ENCODE assay signal across 8 cellular contexts in the genomic region with DNA sequence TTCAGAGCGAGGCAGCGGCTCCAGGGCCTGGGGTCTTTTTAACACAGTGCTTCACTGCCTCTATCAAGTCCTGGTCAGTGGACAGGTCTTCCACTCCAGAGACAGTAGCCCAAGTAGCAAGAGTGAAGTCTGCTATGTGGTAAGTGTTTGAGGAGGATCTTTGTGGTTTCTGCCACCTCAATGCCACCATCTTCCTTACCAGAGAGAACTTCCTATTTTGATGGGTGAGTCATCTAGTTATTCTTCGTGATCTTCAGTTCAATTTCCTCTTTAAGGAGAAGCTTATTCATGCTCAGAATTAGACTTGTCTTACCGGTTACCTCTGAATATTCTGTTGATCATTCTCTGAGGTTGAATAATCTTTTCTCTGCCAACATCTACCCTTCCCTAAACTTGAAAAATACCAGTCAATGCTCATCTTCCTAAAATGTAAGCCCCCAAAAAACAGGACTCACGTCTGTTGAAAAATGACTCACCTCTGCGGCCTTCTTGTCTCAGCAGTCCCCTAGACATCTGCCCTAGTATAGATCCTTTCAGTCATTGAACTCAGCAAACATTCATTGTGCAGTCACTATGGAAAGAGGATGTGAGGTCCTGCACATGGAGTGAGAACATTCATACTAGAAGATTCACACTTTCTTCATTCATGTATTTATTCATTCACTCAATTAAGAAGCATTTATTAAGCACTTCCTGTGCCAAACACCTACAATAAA. TPM values are rescaled to one million over a fixed set of nuclear protein-coding genes. Genes with fewer than 3 reads are reported as not detected.
DNase-seq lines count a peak whose midpoint lies in the region; ATAC-seq, FAIRE-seq and TF ChIP-seq lines count a peak whose summit lies in the region.

No MANE protein-coding gene starts in this region.

- DNase-seq in COLO829 (ENCODE audit: low spot score) (peak; percentile 38), HFFc6 (peak; percentile 7), RPMI8226 (peak; percentile 43), bronchial epithelial cell (ENCODE audit: low read depth) (peak; percentile 87), AG08396 (ENCODE audit: low spot score) (no peak), posterior vena cava (ENCODE audit: low spot score) (no peak)
- DNase-seq in stimulated activated CD4-positive, alpha-beta T cell treated with anti-CD3 and anti-CD28 coated beads, TNF-alpha, amount 100 ng/mL, for 4 hours (ENCODE audit: low read depth in 3 of 3), result peak in 2 of 3 experiments; percentile 10 to 12

- H3K27ac Mint-ChIP-seq in HFFc6, result peak overlapping the region; percentile 53

- H3K36me3 Mint-ChIP-seq in HFFc6 (ENCODE audit: low read depth), result no peaks in the 10 kb centered on the region

- TF ChIP-seq CTCF in HFFc6 (IDR thresholded peaks at IDR 0.05) (no peak), bronchial epithelial cell (IDR thresholded peaks at IDR 0.05; ENCODE audit: insufficient read depth, low read length, severe bottlenecking) (no peak)

- no peaks in the 10 kb centered on the region for H3K27me3 Mint-ChIP-seq in HFFc6 (ENCODE audit: insufficient read depth)

- H3K4me1 Mint-ChIP-seq in HFFc6 (ENCODE audit: low read depth), result peaks cover 23% of the 10 kb centered on the region

- H3K27me3 ChIP-seq in bronchial epithelial cell (ENCODE audit: control insufficient read depth, insufficient read depth, low read length), result no peaks in the 10 kb centered on the region

- no peak for ATAC-seq in HG02763 (IDR thresholded peaks at IDR 0.05; ENCODE audit: unreplicated experiment)

- no peak for FAIRE-seq in bronchial epithelial cell (lab: Jason Lieb, UNC)

- H3K4me3 Mint-ChIP-seq in HFFc6, result no peak overlapping the region

- intact Hi-C loops in posterior vena cava (cut with DNase I), result no loop called here

- H3K9me3 Mint-ChIP-seq in HFFc6, result no peaks in the 10 kb centered on the region

- no peak overlapping the region for H3K4me3 ChIP-seq in bronchial epithelial cell (ENCODE audit: low read depth, low read length)

- no peaks in the 10 kb centered on the region for H3K36me3 ChIP-seq in bronchial epithelial cell (ENCODE audit: control insufficient read depth, insufficient read depth, low read length)

RNA-seq across cellular contexts. Expression of a gene that starts 32.2 kb away (rescaled TPM):
- total RNA-seq in HFFc6 (2021; fragmentation: NEBNext Ultra II Directional; extraction: Animal tissue kit (Norgen Biotek cat#: 25700)), result 10 to 100 TPM; 28.0 to 36.5 (median 31.1) TPM
- total RNA-seq in bronchial epithelial cell, result 6.8 and 9.0 TPM in 2 replicates
- 100 to 1,000 TPM in 1 of 2 donors, 10 to 100 TPM in 1; 87.7 to 143 TPM for total RNA-seq in posterior vena cava

Comparison
In these comparisons a context has a peak if more than half of its experiments do, and no peak if none do; other contexts are left out.
1. DNase-seq: peak in COLO829 (single experiment), HFFc6 (single experiment), RPMI8226 (single experiment), bronchial epithelial cell (single experiment) and stimulated activated CD4-positive, alpha-beta T cell treated with anti-CD3 and anti-CD28 coated beads, TNF-alpha, amount 100 ng/mL, for 4 hours (2 of 3); none in AG08396 (single experiment) and posterior vena cava (single experiment).